20 cellular contexts compared by ENCODE assay signal in the genomic region with DNA sequence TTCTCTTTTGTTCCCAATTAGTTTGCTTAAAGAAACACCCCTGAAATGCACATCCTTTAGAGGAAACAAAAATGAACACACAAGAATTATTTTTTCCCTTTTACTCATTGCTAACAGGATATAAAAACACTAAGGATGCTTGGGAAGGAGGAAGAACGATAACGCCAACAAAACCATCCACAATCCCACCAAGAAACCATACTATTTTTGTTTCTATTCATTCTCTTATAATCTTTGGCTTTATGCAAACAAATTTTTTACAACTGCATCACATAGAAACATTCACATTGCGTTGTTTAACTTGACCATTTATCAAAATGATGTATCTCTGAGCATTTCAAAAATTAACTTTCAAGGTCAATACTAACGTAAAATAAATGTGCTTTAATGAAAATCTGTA. TPM values are rescaled to one million over a fixed set of nuclear protein-coding genes. Genes with fewer than 3 reads are reported as not detected.
"Had no signal": no experiment of that assay in that cellular context is flagged by ENCODE, and none has a peak within 500 bp of the region (broad histone marks: within the 10 kb centered on the region; RNA-seq: fewer than 3 reads in every experiment).

No MANE protein-coding gene starts in this region.

- H3K4me3 Mint-ChIP-seq: activated B cell treated with CpG ODN at 0.5 μM for 24 hours; activated CD8-positive, alpha-beta T cell treated with anti-CD3 and anti-CD28 coated beads for 36 hours; activated naive CD8-positive, alpha-beta T cell treated with anti-CD3 and anti-CD28 coated beads for 36 hours; activated T-cell treated with anti-CD3 and anti-CD28 coated beads, Interleukin-2, amount 50 U/mL, for 4 hours; naive thymus-derived CD4-positive, alpha-beta T cell; stimulated activated naive CD8-positive, alpha-beta T cell treated with anti-CD3 and anti-CD28 coated beads, Interleukin-15, Interleukin-2, amounts not matched to agents 100 ng/mL and 50 ng/mL, for 24 hours; T-helper 2 cell treated with Interferon-gamma antibody and Interleukin-4, amounts not matched to agents 5 μg/mL and 100 μg/mL, for 36 hours had no signal

- H3K27me3 ChIP-seq: breast epithelium, esophagus squamous epithelium, gastrocnemius medialis, right atrium auricular region, uterus had no signal

- H3K4me1 Mint-ChIP-seq: activated B cell treated with CpG ODN at 0.5 μM for 24 hours had no signal

- H3K27ac ChIP-seq: breast epithelium, right atrium auricular region had no signal

- H3K36me3 ChIP-seq: breast epithelium, esophagus squamous epithelium, gastrocnemius medialis, right atrium auricular region, uterus had no signal

- ATAC-seq: activated CD8-positive, alpha-beta T cell treated with anti-CD3 and anti-CD28 coated beads for 36 hours; activated T-cell treated with anti-CD3 and anti-CD28 coated beads, Interleukin-2, amount 50 U/mL, for 4 hours; gastrocnemius medialis; left lobe of liver; mucosa of descending colon; naive thymus-derived CD4-positive, alpha-beta T cell had no signal

- H3K9me3 Mint-ChIP-seq: activated B cell treated with CpG ODN at 0.5 μM for 24 hours; activated naive CD8-positive, alpha-beta T cell treated with anti-CD3 and anti-CD28 coated beads for 36 hours; activated T-cell treated with anti-CD3 and anti-CD28 coated beads, Interleukin-2, amount 50 U/mL, for 4 hours; stimulated activated naive CD8-positive, alpha-beta T cell treated with anti-CD3 and anti-CD28 coated beads, Interleukin-15, Interleukin-2, amounts not matched to agents 100 ng/mL and 50 ng/mL, for 24 hours; T-helper 2 cell treated with Interferon-gamma antibody and Interleukin-4, amounts not matched to agents 5 μg/mL and 100 μg/mL, for 36 hours had no signal

- DNase-seq: activated B cell treated with CpG ODN at 0.5 μM for 24 hours; activated CD4-positive, alpha-beta T cell treated with anti-CD3 and anti-CD28 coated beads for 48 hours; activated CD8-positive, alpha-beta T cell treated with anti-CD3 and anti-CD28 coated beads for 36 hours; activated effector memory CD4-positive, alpha-beta T cell treated with anti-CD3 and anti-CD28 coated beads, Interleukin-2, amount 50 U/mL, for 16 hours; activated naive CD8-positive, alpha-beta T cell treated with anti-CD3 and anti-CD28 coated beads for 36 hours; activated T-cell treated with anti-CD3 and anti-CD28 coated beads, Interleukin-2, amount 50 U/mL, for 4 hours; anterior cingulate cortex; cerebellar nuclear complex; esophagus squamous epithelium; gastrocnemius medialis; islet precursor cell; mammary epithelial cell; mucosa of descending colon; naive thymus-derived CD4-positive, alpha-beta T cell; uterus had no signal

- H3K9me3 ChIP-seq: breast epithelium, esophagus squamous epithelium, gastrocnemius medialis, mucosa of descending colon, right atrium auricular region, uterus had no signal

- H3K36me3 Mint-ChIP-seq: activated naive CD8-positive, alpha-beta T cell treated with anti-CD3 and anti-CD28 coated beads for 36 hours; naive thymus-derived CD4-positive, alpha-beta T cell had no signal

- H3K27ac Mint-ChIP-seq: activated B cell treated with CpG ODN at 0.5 μM for 24 hours; activated CD8-positive, alpha-beta T cell treated with anti-CD3 and anti-CD28 coated beads for 36 hours; activated naive CD8-positive, alpha-beta T cell treated with anti-CD3 and anti-CD28 coated beads for 36 hours; naive thymus-derived CD4-positive, alpha-beta T cell; stimulated activated naive CD8-positive, alpha-beta T cell treated with anti-CD3 and anti-CD28 coated beads, Interleukin-15, Interleukin-2, amounts not matched to agents 100 ng/mL and 50 ng/mL, for 24 hours; T-helper 2 cell treated with Interferon-gamma antibody and Interleukin-4, amounts not matched to agents 5 μg/mL and 100 μg/mL, for 36 hours had no signal

- H3K4me3 ChIP-seq: breast epithelium, esophagus squamous epithelium, gastrocnemius medialis, mucosa of descending colon, right atrium auricular region, uterus had no signal

RNA-seq across cellular contexts. Expression of a gene that starts 12.0 kb away (rescaled TPM):
- polyA plus RNA-seq: naive thymus-derived CD4-positive, alpha-beta T cell had no signal

RNA-seq across cellular contexts. Expression of a gene that starts 54.4 kb away (rescaled TPM):
- polyA plus RNA-seq: naive thymus-derived CD4-positive, alpha-beta T cell had no signal
